Comparison of ENCODE assay signal across 11 cellular contexts in the genomic region with DNA sequence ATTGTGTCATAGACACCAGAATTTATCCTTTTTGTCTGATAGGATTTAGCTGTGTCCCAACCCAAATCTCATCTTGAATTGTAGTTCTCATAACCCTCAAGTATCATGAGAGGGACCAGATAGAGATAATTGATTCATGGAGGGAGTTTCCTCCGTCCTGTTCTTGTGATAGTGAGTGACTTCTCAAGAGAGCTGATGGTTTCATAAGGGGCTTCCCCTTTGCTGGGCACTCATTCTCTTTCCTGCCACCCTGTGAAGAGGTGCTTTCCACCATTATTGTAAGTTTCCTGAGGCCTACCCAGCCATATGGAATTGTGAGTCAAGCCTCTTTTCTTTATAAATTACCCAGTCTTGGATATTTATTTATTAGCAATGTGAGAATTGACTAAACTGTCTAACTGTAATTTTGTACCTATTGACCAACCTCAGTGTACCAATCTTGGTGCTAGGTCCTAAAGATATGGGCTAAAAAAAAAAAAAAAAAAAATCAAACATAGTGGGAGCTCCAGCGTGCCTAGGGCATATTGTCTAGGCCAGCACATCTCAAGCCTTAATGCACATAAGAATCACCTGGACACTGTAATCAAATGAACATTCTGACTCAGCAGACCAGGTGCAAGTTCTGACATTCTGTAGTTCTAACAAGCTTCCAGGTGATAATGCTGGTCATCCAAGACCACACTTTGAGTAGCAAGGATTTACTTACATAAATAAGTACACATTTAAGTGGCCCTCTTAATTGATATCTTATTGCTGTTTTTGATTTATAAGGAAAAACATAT. TPM values are rescaled to one million over a fixed set of nuclear protein-coding genes. Genes with fewer than 3 reads are reported as not detected.
A peak's percentile ranks its signal among the peaks of the same experiment; 100 is the strongest.
DNase-seq lines count a peak whose midpoint lies in the region; ATAC-seq lines count a peak whose summit lies in the region.
"Had no signal": no experiment of that assay in that cellular context is flagged by ENCODE, and none has a peak within 500 bp of the region (broad histone marks: within the 10 kb centered on the region; RNA-seq: fewer than 3 reads in every experiment).

No MANE protein-coding gene starts in this region.

- peak overlapping the region; percentile 73 for H3K27ac Mint-ChIP-seq in activated T-cell treated with anti-CD3 and anti-CD28 coated beads, Interleukin-2, amount 50 U/mL, for 24 hours
- H3K27ac Mint-ChIP-seq in natural killer cell treated with Interleukin-12 subunit alpha and Interleukin-12 subunit beta and Interleukin-15 and Interleukin-18, amount 100 ng/mL, for 72 hours = peak overlapping the region; percentile 79 to 90

- DNase-seq in activated T-cell treated with anti-CD3 and anti-CD28 coated beads, Interleukin-2, amount 50 U/mL, for 24 hours = no peak
- DNase-seq in activated T-cell treated with anti-CD3 and anti-CD28 coated beads for 4 hours = no peak
- DNase-seq in RPMI8226 = peak; percentile 76
- peak; percentile 79 for DNase-seq in natural killer cell treated with Interleukin-12 subunit alpha and Interleukin-12 subunit beta and Interleukin-15 and Interleukin-18, amount 100 ng/mL, for 72 hours (ENCODE audit: low spot score)
- DNase-seq in hippocampal formation (lab: John Stamatoyannopoulos, UW) = no peak
- DNase-seq in SIG-M5 (lab: John Stamatoyannopoulos, UW) = no peak
- DNase-seq in NCI-H1105 treated with DMSO at 0.1 percent for 48 hours (lab: John Stamatoyannopoulos, UW) = no peak
- DNase-seq: ACHN, activated gamma-delta T cell, midbrain had no signal

- H3K4me1 Mint-ChIP-seq in activated T-cell treated with anti-CD3 and anti-CD28 coated beads, Interleukin-2, amount 50 U/mL, for 24 hours (ENCODE audit: low read depth) = peaks cover 70% of the 10 kb centered on the region
- peaks cover 39 to 59% of the 10 kb centered on the region in 2 donors for H3K4me1 Mint-ChIP-seq in natural killer cell treated with Interleukin-12 subunit alpha and Interleukin-12 subunit beta and Interleukin-15 and Interleukin-18, amount 100 ng/mL, for 72 hours (ENCODE audit: low read depth in 2 of 2)

- ATAC-seq in HG02610 (IDR thresholded peaks at IDR 0.05; ENCODE audit: unreplicated experiment) = peak; percentile 78
- peak; percentile 92 to 96 for ATAC-seq in natural killer cell treated with Interleukin-12 subunit alpha and Interleukin-12 subunit beta and Interleukin-15 and Interleukin-18, amount 100 ng/mL, for 72 hours

- H3K4me3 Mint-ChIP-seq in activated T-cell treated with anti-CD3 and anti-CD28 coated beads, Interleukin-2, amount 50 U/mL, for 24 hours = no peak overlapping the region
- H3K4me3 Mint-ChIP-seq in natural killer cell treated with Interleukin-12 subunit alpha and Interleukin-12 subunit beta and Interleukin-15 and Interleukin-18, amount 100 ng/mL, for 72 hours = peak overlapping the region; percentile 60

- H3K9me3 Mint-ChIP-seq in activated T-cell treated with anti-CD3 and anti-CD28 coated beads, Interleukin-2, amount 50 U/mL, for 24 hours = peaks cover 14% of the 10 kb centered on the region
- H3K9me3 Mint-ChIP-seq in natural killer cell treated with Interleukin-12 subunit alpha and Interleukin-12 subunit beta and Interleukin-15 and Interleukin-18, amount 100 ng/mL, for 72 hours = peaks cover 8% of the 10 kb centered on the region

- peaks cover 92% of the 10 kb centered on the region for H3K36me3 Mint-ChIP-seq in activated T-cell treated with anti-CD3 and anti-CD28 coated beads, Interleukin-2, amount 50 U/mL, for 24 hours (ENCODE audit: low read depth)
- peaks cover 47% of the 10 kb centered on the region for H3K36me3 Mint-ChIP-seq in natural killer cell treated with Interleukin-12 subunit alpha and Interleukin-12 subunit beta and Interleukin-15 and Interleukin-18, amount 100 ng/mL, for 72 hours

- H3K27me3 Mint-ChIP-seq in activated T-cell treated with anti-CD3 and anti-CD28 coated beads, Interleukin-2, amount 50 U/mL, for 24 hours = no peaks in the 10 kb centered on the region
- no peaks in the 10 kb centered on the region for H3K27me3 Mint-ChIP-seq in natural killer cell treated with Interleukin-12 subunit alpha and Interleukin-12 subunit beta and Interleukin-15 and Interleukin-18, amount 100 ng/mL, for 72 hours

RNA-seq across cellular contexts. Expression of gene ST8SIA4, which starts 30.5 kb away (rescaled TPM):
- total RNA-seq in natural killer cell treated with Interleukin-12 subunit alpha and Interleukin-12 subunit beta and Interleukin-15 and Interleukin-18, amount 100 ng/mL, for 72 hours = 100 to 1,000 TPM; 127 to 148 TPM

Comparison
In these comparisons a context has a peak if more than half of its experiments do, and no peak if none do; other contexts are left out.
1. DNase-seq: peak in RPMI8226 (single experiment) and natural killer cell treated with Interleukin-12 subunit alpha and Interleukin-12 subunit beta and Interleukin-15 and Interleukin-18, amount 100 ng/mL, for 72 hours (single experiment); none in activated T-cell treated with anti-CD3 and anti-CD28 coated beads, Interleukin-2, amount 50 U/mL, for 24 hours (single experiment), activated T-cell treated with anti-CD3 and anti-CD28 coated beads for 4 hours (single experiment), hippocampal formation (0 of 2), SIG-M5 (single experiment) and NCI-H1105 treated with DMSO at 0.1 percent for 48 hours (single experiment).